In the genomic region with DNA sequence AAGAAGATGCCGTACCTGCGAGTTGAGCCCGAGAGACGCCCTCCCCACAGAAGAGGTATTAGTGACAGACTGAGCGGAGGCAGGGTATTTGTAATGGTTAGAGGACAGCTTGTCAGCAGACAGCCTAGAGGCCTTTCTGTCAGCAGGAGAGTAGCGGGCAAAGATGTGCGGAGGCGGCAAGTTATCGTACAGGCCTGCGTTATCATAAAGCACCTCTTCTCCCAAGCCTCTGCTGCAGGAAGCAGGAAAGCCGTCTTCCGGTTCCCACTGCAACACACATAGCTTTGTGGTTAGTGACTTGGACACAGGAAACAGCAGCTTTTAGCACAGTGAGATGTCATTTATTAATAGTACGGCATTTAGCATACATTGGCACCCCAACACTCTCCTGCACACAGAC, we compare ENCODE assay signal across 10 cellular contexts.
DNase-seq lines count a peak whose midpoint lies in the region; ATAC-seq, FAIRE-seq and TF ChIP-seq lines count a peak whose summit lies in the region.
"Had no signal": no experiment of that assay in that cellular context is flagged by ENCODE, and none has a peak within 500 bp of the region (broad histone marks: within the 10 kb centered on the region; RNA-seq: fewer than 3 reads in every experiment).

No MANE protein-coding gene starts in this region.

- H3K9me3 ChIP-seq in kidney (ENCODE audit: control insufficient read depth in 1 of 2, low read length in 2 of 2), result no peaks in the 10 kb centered on the region
- H3K9me3 ChIP-seq in CD8-positive, alpha-beta memory T cell (ENCODE audit: low read length), result no peaks in the 10 kb centered on the region

- no peaks in the 10 kb centered on the region for H3K9me3 Mint-ChIP-seq in CD8-positive, alpha-beta memory T cell

- TF ChIP-seq CTCF in cardiac fibroblast (IDR thresholded peaks at IDR 0.05; ENCODE audit: low read depth, low read length), result no peak
- TF ChIP-seq CTCF in kidney (IDR thresholded peaks at IDR 0.05; ENCODE audit: borderline replicate concordance, extremely low read depth, insufficient read depth), result no peak

- H3K4me1 Mint-ChIP-seq in CD8-positive, alpha-beta memory T cell, result peaks cover 14 to 32% (median 28%) of the 10 kb centered on the region in 3 donors

- CTCF ChIA-PET in CD8-positive, alpha-beta memory T cell (lab: Charles Lee), result no interaction called here

- H3K27ac ChIP-seq in kidney (ENCODE audit: low read depth in 2 of 2, low read length in 2 of 2), result no peak overlapping the region
- H3K27ac ChIP-seq in CD8-positive, alpha-beta memory T cell (ENCODE audit: low read depth, low read length), result no peak overlapping the region

- H3K36me3 ChIP-seq in kidney (ENCODE audit: control insufficient read depth in 1 of 2, insufficient read depth in 2 of 2, low read length in 2 of 2), result peaks cover 4% of the 10 kb centered on the region in 2 donors
- H3K36me3 ChIP-seq in CD8-positive, alpha-beta memory T cell (ENCODE audit: insufficient read depth, low read length), result no peaks in the 10 kb centered on the region

- H3K4me1 ChIP-seq in kidney (ENCODE audit: control insufficient read depth in 1 of 2, insufficient read depth in 1 of 2, low read depth in 1 of 2, low read length in 2 of 2), result peaks cover 8 to 13% of the 10 kb centered on the region in 2 donors
- H3K4me1 ChIP-seq in CD8-positive, alpha-beta memory T cell (ENCODE audit: insufficient read depth, low read length), result peaks cover 16% of the 10 kb centered on the region

- intact Hi-C loops in kidney (cut with DNase I), result no loop called here

- H3K4me3 ChIP-seq in cardiac fibroblast (replicated peaks in 1 of 2; ENCODE audit: low read depth in 2 of 2, low read length in 2 of 2), result no peak overlapping the region
- H3K4me3 ChIP-seq in kidney (ENCODE audit: low read length in 2 of 2), result no peak overlapping the region
- H3K4me3 ChIP-seq in CD8-positive, alpha-beta memory T cell (ENCODE audit: low read length), result no peak overlapping the region

- H3K9ac ChIP-seq in kidney (ENCODE audit: low read length in 2 of 2), result no peak overlapping the region

- H3K4me3 Mint-ChIP-seq in CD8-positive, alpha-beta memory T cell, result peak overlapping the region in 1 of 7 donors; percentile 70

- H3K36me3 Mint-ChIP-seq in CD8-positive, alpha-beta memory T cell, result peaks cover 0 to 68% (median 8%) of the 10 kb centered on the region in 3 donors

- FAIRE-seq in kidney (lab: Jason Lieb, UNC), result no peak

- H3K27ac Mint-ChIP-seq in CD8-positive, alpha-beta memory T cell, result peak overlapping the region in 3 of 8 donors; percentile 8 to 77 (median 72)

- ATAC-seq in GM21786 (IDR thresholded peaks at IDR 0.05; ENCODE audit: unreplicated experiment), result no peak

- no peaks in the 10 kb centered on the region for H3K27me3 Mint-ChIP-seq in CD8-positive, alpha-beta memory T cell

- DNase-seq in A172 (ENCODE audit: low spot score), result peak; percentile 57
- peak; percentile 48 for DNase-seq in GM03348 (ENCODE audit: low spot score)
- peak; percentile 78 to 83 for DNase-seq in cardiac fibroblast (ENCODE audit: low read depth in 2 of 2)
- DNase-seq in kidney, result peak; percentile 47
- DNase-seq in DMS79 treated with DMSO at 0.1 percent for 48 hours (lab: John Stamatoyannopoulos, UW), result no peak
- DNase-seq in anterior cingulate cortex (lab: John Stamatoyannopoulos, UW), result no peak
- DNase-seq in CD8-positive, alpha-beta memory T cell, result no peak
- DNase-seq: DND-41, NCI-H1048 had no signal

- H3K27me3 ChIP-seq in CD8-positive, alpha-beta memory T cell (ENCODE audit: insufficient read depth, low read length, poor library complexity, severe bottlenecking), result no peaks in the 10 kb centered on the region

- POLR2A ChIA-PET in CD8-positive, alpha-beta memory T cell (lab: Charles Lee), result no interaction called here

Comparison
In these comparisons a context has a peak if more than half of its experiments do, and no peak if none do; other contexts are left out.
1. DNase-seq: peak in A172 (single experiment), GM03348 (single experiment), cardiac fibroblast (2 of 2) and kidney (single experiment); none in DMS79 treated with DMSO at 0.1 percent for 48 hours (single experiment), anterior cingulate cortex (0 of 58) and CD8-positive, alpha-beta memory T cell (0 of 5).